13 cellular contexts compared by ENCODE assay signal in the genomic region with DNA sequence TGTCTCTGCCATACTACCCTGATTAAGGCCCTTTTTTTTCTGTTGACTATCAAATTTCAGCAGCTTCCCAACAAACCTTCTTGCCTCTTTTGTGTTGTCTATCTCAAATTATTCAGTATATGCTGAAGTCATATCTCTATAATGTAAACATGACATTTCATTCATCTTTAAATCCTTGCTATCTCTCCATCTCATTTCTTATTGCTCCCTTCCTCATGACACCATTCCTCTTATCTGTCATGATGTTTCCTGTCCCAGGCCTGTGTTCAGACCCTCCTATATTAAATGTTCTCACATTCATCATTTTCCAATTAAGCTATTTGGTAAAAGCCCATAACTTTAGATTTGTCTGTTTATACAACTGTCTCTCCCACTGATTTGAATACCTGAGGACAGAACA.
DNase-seq lines count a peak whose midpoint lies in the region; TF ChIP-seq lines count a peak whose summit lies in the region.
"Had no signal": no experiment of that assay in that cellular context is flagged by ENCODE, and none has a peak within 500 bp of the region (broad histone marks: within the 10 kb centered on the region; RNA-seq: fewer than 3 reads in every experiment).

No MANE protein-coding gene starts in this region.

- DNase-seq in NCI-H146 (lab: John Stamatoyannopoulos, UW) = peak; percentile 33
- no peak for DNase-seq in activated CD4-positive, CD25-positive, alpha-beta regulatory T cell (lab: John Stamatoyannopoulos, UW)
- no peak for DNase-seq in NCI-H69 (lab: John Stamatoyannopoulos, UW)
- DNase-seq in GM10266 (ENCODE audit: extremely low spot score) = no peak
- DNase-seq: 8988T; AML-193; Caco-2; Calu3; CD4-positive, alpha-beta T cell; CD8-positive, alpha-beta T cell; DMS79 treated with DMSO at 0.1 percent for 48 hours; GF-D8 had no signal

- TF ChIP-seq CTCF in GM10266 (IDR thresholded peaks at IDR 0.05; ENCODE audit: control insufficient read depth, insufficient read depth, low read depth, missing control alignments) = no peak

TF ChIP-seq in PFSK-1, 5 proteins besides CTCF, POLR2A, EP300 and RAD21:
- peak; percentile 58; the same call in 1 of the 2 replicates for TF ChIP-seq SIN3A (IDR thresholded peaks at IDR 0.05; ENCODE audit: borderline replicate concordance, insufficient read depth, low read length)
- no peak for TF ChIP-seq TAF1 (IDR thresholded peaks at IDR 0.05; ENCODE audit: borderline replicate concordance, insufficient read depth, low read length)
- peak; percentile 39; the same call in 1 of the 2 replicates for TF ChIP-seq POLR2AphosphoS5 (IDR thresholded peaks at IDR 0.05; ENCODE audit: low read depth, low read length)
- TF ChIP-seq FOXP2 (optimal IDR thresholded peaks at IDR 0.05; ENCODE audit: borderline replicate concordance, extremely low read depth, extremely low read length, insufficient read depth) = no peak
- TF ChIP-seq, protein P1, sequence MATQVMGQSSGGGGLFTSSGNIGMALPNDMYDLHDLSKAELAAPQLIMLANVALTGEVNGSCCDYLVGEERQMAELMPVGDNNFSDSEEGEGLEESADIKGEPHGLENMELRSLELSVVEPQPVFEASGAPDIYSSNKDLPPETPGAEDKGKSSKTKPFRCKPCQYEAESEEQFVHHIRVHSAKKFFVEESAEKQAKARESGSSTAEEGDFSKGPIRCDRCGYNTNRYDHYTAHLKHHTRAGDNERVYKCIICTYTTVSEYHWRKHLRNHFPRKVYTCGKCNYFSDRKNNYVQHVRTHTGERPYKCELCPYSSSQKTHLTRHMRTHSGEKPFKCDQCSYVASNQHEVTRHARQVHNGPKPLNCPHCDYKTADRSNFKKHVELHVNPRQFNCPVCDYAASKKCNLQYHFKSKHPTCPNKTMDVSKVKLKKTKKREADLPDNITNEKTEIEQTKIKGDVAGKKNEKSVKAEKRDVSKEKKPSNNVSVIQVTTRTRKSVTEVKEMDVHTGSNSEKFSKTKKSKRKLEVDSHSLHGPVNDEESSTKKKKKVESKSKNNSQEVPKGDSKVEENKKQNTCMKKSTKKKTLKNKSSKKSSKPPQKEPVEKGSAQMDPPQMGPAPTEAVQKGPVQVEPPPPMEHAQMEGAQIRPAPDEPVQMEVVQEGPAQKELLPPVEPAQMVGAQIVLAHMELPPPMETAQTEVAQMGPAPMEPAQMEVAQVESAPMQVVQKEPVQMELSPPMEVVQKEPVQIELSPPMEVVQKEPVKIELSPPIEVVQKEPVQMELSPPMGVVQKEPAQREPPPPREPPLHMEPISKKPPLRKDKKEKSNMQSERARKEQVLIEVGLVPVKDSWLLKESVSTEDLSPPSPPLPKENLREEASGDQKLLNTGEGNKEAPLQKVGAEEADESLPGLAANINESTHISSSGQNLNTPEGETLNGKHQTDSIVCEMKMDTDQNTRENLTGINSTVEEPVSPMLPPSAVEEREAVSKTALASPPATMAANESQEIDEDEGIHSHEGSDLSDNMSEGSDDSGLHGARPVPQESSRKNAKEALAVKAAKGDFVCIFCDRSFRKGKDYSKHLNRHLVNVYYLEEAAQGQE (IDR thresholded peaks at IDR 0.05; ENCODE audit: insufficient read depth in 1 of 2, low read depth in 2 of 2, low read length in 2 of 2) = no peak
